8 cellular contexts compared by ENCODE assay signal in the genomic region with DNA sequence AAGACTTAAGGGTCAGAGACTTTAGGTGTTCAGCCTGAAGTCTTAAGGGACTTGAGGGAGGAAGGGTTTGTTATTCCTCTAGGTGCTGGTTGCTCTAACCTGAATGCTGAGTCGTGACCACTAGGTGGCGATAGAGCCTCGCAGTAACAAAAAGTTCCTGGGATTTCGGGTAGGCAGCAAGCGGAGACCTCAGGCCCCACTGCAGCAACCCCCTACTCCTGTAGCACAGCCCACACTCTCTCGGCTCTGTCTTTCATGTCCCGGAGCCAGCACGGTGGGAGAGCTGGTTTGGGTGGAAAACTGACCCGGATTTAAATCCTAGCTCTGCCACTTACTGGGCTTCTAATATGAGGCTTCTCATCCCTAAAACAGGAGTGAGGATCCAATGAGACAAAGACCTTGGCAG.
DNase-seq lines count a peak whose midpoint lies in the region; ATAC-seq and TF ChIP-seq lines count a peak whose summit lies in the region.

No MANE protein-coding gene starts in this region.

- peaks cover 4% of the 10 kb centered on the region for H3K4me1 Mint-ChIP-seq in activated B cell treated with CpG ODN at 0.5 μM for 24 hours
- H3K4me1 Mint-ChIP-seq in central memory CD8-positive, alpha-beta T cell: no peaks in the 10 kb centered on the region

- no peaks in the 10 kb centered on the region for H3K36me3 Mint-ChIP-seq in activated B cell treated with CpG ODN at 0.5 μM for 24 hours (ENCODE audit: low read depth)
- H3K36me3 Mint-ChIP-seq in central memory CD8-positive, alpha-beta T cell (ENCODE audit: insufficient read depth): peaks cover 3% of the 10 kb centered on the region

- intact Hi-C loops in activated B cell treated with CpG ODN at 0.5 μM for 24 hours (cut with micrococcal nuclease) (loop anchor here (1.0 kb wide), 1 partner anchor 410 kb away; no protein-coding TSS in a partner anchor), left colon (cut with DNase I, micrococcal nuclease) (no loop called here)

- H3K27ac Mint-ChIP-seq in activated B cell treated with CpG ODN at 0.5 μM for 24 hours: no peak overlapping the region
- no peak overlapping the region for H3K27ac Mint-ChIP-seq in central memory CD8-positive, alpha-beta T cell (ENCODE audit: low read depth)

- ATAC-seq in HG02610 (IDR thresholded peaks at IDR 0.05; ENCODE audit: unreplicated experiment): peak; percentile 57
- peak; percentile 34 for ATAC-seq in activated B cell treated with CpG ODN at 0.5 μM for 24 hours (ENCODE audit: low read depth)
- no peak for ATAC-seq in central memory CD8-positive, alpha-beta T cell (replicated peaks; ENCODE audit: extremely low read depth, poor library complexity, severe bottlenecking)
- ATAC-seq in left colon: peak; percentile 51

- H3K9me3 Mint-ChIP-seq in activated B cell treated with CpG ODN at 0.5 μM for 24 hours: no peaks in the 10 kb centered on the region
- H3K9me3 Mint-ChIP-seq in central memory CD8-positive, alpha-beta T cell: no peaks in the 10 kb centered on the region

- TF ChIP-seq CTCF in activated B cell treated with CpG ODN at 0.5 μM for 24 hours (IDR thresholded peaks at IDR 0.05): peak; percentile 37

- DNase-seq in ELR (ENCODE audit: low read depth): peak; percentile 71
- DNase-seq in NCI-H2107 treated with DMSO at 0.1 percent for 48 hours (lab: John Stamatoyannopoulos, UW; ENCODE audit: unreplicated experiment): peak; percentile 16
- DNase-seq in activated B cell treated with CpG ODN at 0.5 μM for 24 hours: peak; percentile 26
- DNase-seq in central memory CD8-positive, alpha-beta T cell (ENCODE audit: low spot score in 2 of 2): peak; percentile 17 to 28
- DNase-seq in left colon: peak; percentile 57 to 85
- DNase-seq in stimulated activated CD4-positive, alpha-beta T cell treated with anti-CD3 and anti-CD28 coated beads, Interleukin-2, amount 100 ng/mL, for 48 hours: peak; percentile 66 to 69
- DNase-seq in T1000 (lab: John Stamatoyannopoulos, UW): no peak

- H3K4me3 Mint-ChIP-seq in activated B cell treated with CpG ODN at 0.5 μM for 24 hours: no peak overlapping the region
- no peak overlapping the region for H3K4me3 Mint-ChIP-seq in central memory CD8-positive, alpha-beta T cell

- H3K27me3 Mint-ChIP-seq in activated B cell treated with CpG ODN at 0.5 μM for 24 hours: no peaks in the 10 kb centered on the region
- no peaks in the 10 kb centered on the region for H3K27me3 Mint-ChIP-seq in central memory CD8-positive, alpha-beta T cell

- POLR2A ChIA-PET in activated B cell treated with CpG ODN at 0.5 μM for 24 hours (lab: Charles Lee): no interaction called here

- CTCF ChIA-PET in activated B cell treated with CpG ODN at 0.5 μM for 24 hours (lab: Charles Lee): interaction anchor here (0.6 to 1.6 kb wide), 3 partner anchors 12 to 903 kb away, joined by 3 to 5 read pairs (median 5); no protein-coding TSS in a partner anchor
